Comparison of ENCODE assay signal across 26 cellular contexts in genomic region chr7:137390076-137390475, GRCh38. TPM values are rescaled to one million over a fixed set of nuclear protein-coding genes. Genes with fewer than 3 reads are reported as not detected.
A peak's percentile ranks its signal among the peaks of the same experiment; 100 is the strongest.
DNase-seq lines count a peak whose midpoint lies in the region; ATAC-seq and TF ChIP-seq lines count a peak whose summit lies in the region.
"Had no signal": no experiment of that assay in that cellular context is flagged by ENCODE, and none has a peak within 500 bp of the region (broad histone marks: within the 10 kb centered on the region; RNA-seq: fewer than 3 reads in every experiment).

No MANE protein-coding gene starts in this region.

- TF ChIP-seq CTCF in fibroblast of villous mesenchyme (IDR thresholded peaks at IDR 0.05; ENCODE audit: insufficient read depth, low read depth, low read length) (no peak), endothelial cell (IDR thresholded peaks at IDR 0.05; ENCODE audit: unreplicated experiment) (no peak)

- ATAC-seq in GM21423 (IDR thresholded peaks at IDR 0.05; ENCODE audit: unreplicated experiment), result no peak
- no peak for ATAC-seq in HG03521 (IDR thresholded peaks at IDR 0.05; ENCODE audit: unreplicated experiment)
- ATAC-seq: gastrocnemius medialis; HCT116; natural killer cell treated with Interleukin-12 subunit alpha and Interleukin-12 subunit beta and Interleukin-15 and Interleukin-18, amount 100 ng/mL, for 72 hours had no signal

- peak; percentile 26 for DNase-seq in DMS153 treated with DMSO at 0.1 percent for 48 hours (lab: John Stamatoyannopoulos, UW; ENCODE audit: unreplicated experiment)
- DNase-seq in NCI-H1092 treated with DMSO at 0.1 percent for 48 hours (lab: John Stamatoyannopoulos, UW), result peak; percentile 55
- peak; percentile 81 for DNase-seq in NCI-H345 (lab: John Stamatoyannopoulos, UW)
- peak; percentile 4 for DNase-seq in fibroblast of villous mesenchyme (ENCODE audit: low read depth)
- no peak for DNase-seq in endothelial cell (ENCODE audit: low spot score)
- DNase-seq in A172 (ENCODE audit: low spot score), result no peak
- DNase-seq: activated CD4-positive, alpha-beta T cell treated with anti-CD3 and anti-CD28 coated beads, Interleukin-2, amount 10 ng/mL, durations not matched to agents 24 days and 14 days; activated naive CD4-positive, alpha-beta T cell treated with Interleukin-2 at 50 U/mL for 16 hours; activated T-cell treated with anti-CD3 and anti-CD28 coated beads, Interleukin-2, amount 50 U/mL, for 48 hours; adrenal gland; effector memory CD4-positive, alpha-beta T cell; gastrocnemius medialis; hippocampal formation; immature natural killer cell; left ventricle myocardium inferior; NCI-H1694 treated with DMSO at 0.1 percent for 48 hours; SK-N-SH; stimulated activated CD4-positive, alpha-beta T cell treated with anti-CD3 and anti-CD28 coated beads, Interleukin-1b, Interleukin-23, amount 100 ng/mL, for 48 hours had no signal

- no peaks in the 10 kb centered on the region for H3K4me1 Mint-ChIP-seq in endothelial cell (ENCODE audit: unreplicated experiment)
- H3K4me1 Mint-ChIP-seq: activated CD4-positive, alpha-beta T cell treated with anti-CD3 and anti-CD28 coated beads, Interleukin-2, amount 10 ng/mL, durations not matched to agents 24 days and 14 days; immature natural killer cell had no signal

- H3K27me3 Mint-ChIP-seq in endothelial cell (ENCODE audit: unreplicated experiment), result no peaks in the 10 kb centered on the region
- H3K27me3 Mint-ChIP-seq: activated CD4-positive, alpha-beta T cell treated with anti-CD3 and anti-CD28 coated beads, Interleukin-2, amount 10 ng/mL, durations not matched to agents 24 days and 14 days; brain; natural killer cell treated with Interleukin-12 subunit alpha and Interleukin-12 subunit beta and Interleukin-15 and Interleukin-18, amount 100 ng/mL, for 72 hours had no signal

- no peaks in the 10 kb centered on the region for H3K36me3 Mint-ChIP-seq in endothelial cell (ENCODE audit: low read depth, unreplicated experiment)
- H3K36me3 Mint-ChIP-seq: immature natural killer cell; natural killer cell treated with Interleukin-12 subunit alpha and Interleukin-12 subunit beta and Interleukin-15 and Interleukin-18, amount 100 ng/mL, for 72 hours; type B pancreatic cell had no signal

- no peak overlapping the region for H3K4me3 ChIP-seq in fibroblast of villous mesenchyme (ENCODE audit: low read depth, low read length)
- H3K4me3 ChIP-seq: adrenal gland, gastrocnemius medialis, left ventricle myocardium inferior had no signal

- no peaks in the 10 kb centered on the region for H3K9me3 Mint-ChIP-seq in endothelial cell (ENCODE audit: unreplicated experiment)
- H3K9me3 Mint-ChIP-seq: activated CD4-positive, alpha-beta T cell treated with anti-CD3 and anti-CD28 coated beads, Interleukin-2, amount 10 ng/mL, durations not matched to agents 24 days and 14 days; type B pancreatic cell had no signal

- H3K27ac Mint-ChIP-seq in endothelial cell (ENCODE audit: unreplicated experiment), result no peak overlapping the region
- H3K27ac Mint-ChIP-seq: activated CD4-positive, alpha-beta T cell treated with anti-CD3 and anti-CD28 coated beads, Interleukin-2, amount 10 ng/mL, durations not matched to agents 24 days and 14 days; brain; immature natural killer cell; natural killer cell treated with Interleukin-12 subunit alpha and Interleukin-12 subunit beta and Interleukin-15 and Interleukin-18, amount 100 ng/mL, for 72 hours; type B pancreatic cell had no signal

- no peak overlapping the region for H3K4me3 Mint-ChIP-seq in endothelial cell (ENCODE audit: unreplicated experiment)
- H3K4me3 Mint-ChIP-seq: activated CD4-positive, alpha-beta T cell treated with anti-CD3 and anti-CD28 coated beads, Interleukin-2, amount 10 ng/mL, durations not matched to agents 24 days and 14 days; brain; immature natural killer cell; natural killer cell treated with Interleukin-12 subunit alpha and Interleukin-12 subunit beta and Interleukin-15 and Interleukin-18, amount 100 ng/mL, for 72 hours; type B pancreatic cell had no signal

RNA-seq across cellular contexts. Expression of gene PTN, which starts 46.5 kb away (rescaled TPM):
- total RNA-seq in fibroblast of villous mesenchyme (9.1 and 25.1 TPM in 2 replicates), endothelial cell (ENCODE audit: unreplicated experiment) (1.7 TPM)
- total RNA-seq in A172 (2014; rRNA removed; shearing (Covaris generic)), result 11.9 and 12.5 TPM in 2 replicates
- total RNA-seq: activated CD4-positive, alpha-beta T cell treated with anti-CD3 and anti-CD28 coated beads, Interleukin-2, amount 10 ng/mL, durations not matched to agents 24 days and 14 days; mononuclear cell; natural killer cell treated with Interleukin-12 subunit alpha and Interleukin-12 subunit beta and Interleukin-15 and Interleukin-18, amount 100 ng/mL, for 72 hours; T-helper 2 cell treated with Interferon-gamma antibody and Interleukin-4, amounts not matched to agents 100 ng/mL and 5 ng/mL, for 36 hours had no signal

Comparison
In these comparisons a context has a peak if more than half of its experiments do, and no peak if none do; other contexts are left out.
1. DNase-seq: peak in DMS153 treated with DMSO at 0.1 percent for 48 hours (single experiment), NCI-H1092 treated with DMSO at 0.1 percent for 48 hours (single experiment), NCI-H345 (single experiment) and fibroblast of villous mesenchyme (single experiment); none in endothelial cell (single experiment) and A172 (single experiment).